Comparison of ENCODE assay signal across 1 cellular context in the genomic region with DNA sequence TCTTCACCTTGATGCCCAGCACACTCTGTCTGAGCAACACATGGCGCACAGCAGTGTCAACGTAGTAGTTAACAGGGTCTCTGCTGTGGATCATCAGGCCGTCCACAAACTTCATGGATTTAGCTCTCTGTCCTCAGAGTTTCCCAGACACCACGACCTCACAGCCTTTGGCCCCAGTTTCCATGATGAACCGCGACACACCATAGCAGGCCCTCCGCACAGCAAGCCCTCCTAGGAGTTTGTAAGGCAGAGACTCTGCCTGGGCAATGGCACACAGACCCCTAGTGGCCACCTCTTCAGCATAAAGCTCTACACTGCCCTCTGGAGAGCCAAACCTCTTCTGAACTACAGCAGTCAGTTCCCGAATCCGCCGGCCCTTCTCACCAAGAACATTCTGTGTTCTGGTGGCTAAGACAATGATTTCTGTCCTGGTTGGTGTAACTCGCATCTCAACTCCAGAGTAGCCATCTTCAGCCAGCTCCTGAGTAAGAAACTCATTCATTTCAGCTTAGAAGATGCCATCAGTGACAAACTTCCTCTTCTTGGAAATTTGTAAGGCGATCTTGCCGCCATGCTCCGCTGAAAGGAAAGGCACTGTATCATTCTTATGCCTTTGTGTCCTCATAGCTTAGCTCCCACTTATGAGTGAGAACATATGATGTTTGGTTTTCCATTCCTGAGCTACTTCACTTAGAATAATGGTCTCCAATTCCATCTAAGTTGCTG.
TF ChIP-seq lines count a peak whose summit lies in the region.

No MANE protein-coding gene starts in this region.

TF ChIP-seq in GM12878, 131 proteins besides CTCF, POLR2A, EP300 and RAD21:
- peak; percentile 28; the same call in 1 of the 2 replicates for TF ChIP-seq SMC3 (IDR thresholded peaks at IDR 0.05; ENCODE audit: borderline replicate concordance, low read length)
